In the genomic region with DNA sequence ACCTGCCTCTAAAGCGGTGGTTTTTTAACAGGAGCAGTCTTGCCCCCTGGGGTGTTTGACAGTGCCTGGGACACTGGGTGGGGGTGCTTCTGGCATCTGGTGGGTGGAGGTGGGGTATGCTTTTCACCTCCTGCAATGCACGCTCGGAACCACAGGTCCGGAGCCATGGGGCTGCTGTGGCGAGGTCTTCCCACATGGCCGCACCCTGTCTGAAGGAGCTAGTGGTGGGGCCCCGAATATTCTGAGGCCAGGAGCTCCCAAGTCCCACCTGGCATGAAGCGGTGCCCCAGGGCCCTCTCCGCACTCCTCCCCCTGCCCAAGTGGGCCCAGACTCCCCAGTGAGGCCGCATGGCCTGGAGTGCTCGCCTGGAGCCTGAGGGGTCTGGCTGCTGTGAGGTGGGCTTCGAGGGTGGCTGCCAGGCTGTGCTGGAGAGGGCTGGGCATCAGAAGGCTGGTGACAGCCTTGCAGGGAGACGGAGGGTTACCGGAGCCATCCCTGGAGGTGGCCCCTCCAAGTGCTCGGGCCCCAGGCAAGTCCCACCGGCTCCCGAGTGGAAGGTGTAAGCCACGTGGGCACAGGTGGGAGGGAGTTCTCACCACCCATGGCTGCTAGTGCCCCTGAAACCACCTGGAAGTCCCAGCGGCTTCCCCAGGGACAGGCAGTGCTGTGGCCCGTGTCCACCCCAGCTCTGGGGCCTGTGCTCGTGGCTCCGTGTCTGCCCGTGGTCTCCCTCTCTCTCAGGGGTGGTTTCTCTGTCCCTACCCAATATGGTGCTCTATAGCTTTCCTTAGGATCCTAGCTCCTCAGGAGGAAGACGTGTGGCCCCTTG, we compare ENCODE assay signal across 13 cellular contexts. TPM values are rescaled to one million over a fixed set of nuclear protein-coding genes. Genes with fewer than 3 reads are reported as not detected.
"Had no signal": no experiment of that assay in that cellular context is flagged by ENCODE, and none has a peak within 500 bp of the region (broad histone marks: within the 10 kb centered on the region; RNA-seq: fewer than 3 reads in every experiment).

No MANE protein-coding gene starts in this region.

- H3K36me3 Mint-ChIP-seq: activated CD8-positive, alpha-beta memory T cell treated with anti-CD3 and anti-CD28 coated beads, Interleukin-2, amount 10 ng/mL, durations not matched to agents 7 days and 5 days had no signal

- H3K4me1 ChIP-seq: foreskin keratinocyte, left lung had no signal

- FAIRE-seq: astrocyte, colon had no signal

- H3K27ac ChIP-seq: foreskin keratinocyte, left lung, thyroid gland had no signal

- H3K9me3 Mint-ChIP-seq: activated T-cell treated with anti-CD3 and anti-CD28 coated beads, Interleukin-2, amount 50 U/mL, for 24 hours; nephron progenitor cell had no signal

- H3K27me3 ChIP-seq: foreskin keratinocyte, thyroid gland had no signal

- ATAC-seq: foreskin keratinocyte had no signal

- H3K4me3 Mint-ChIP-seq: activated CD8-positive, alpha-beta memory T cell treated with anti-CD3 and anti-CD28 coated beads, Interleukin-2, amount 10 ng/mL, durations not matched to agents 7 days and 5 days; activated T-cell treated with anti-CD3 and anti-CD28 coated beads, Interleukin-2, amount 50 U/mL, for 24 hours; nephron progenitor cell had no signal

- H3K36me3 ChIP-seq: left lung, thyroid gland had no signal

- H3K27ac Mint-ChIP-seq: activated CD8-positive, alpha-beta memory T cell treated with anti-CD3 and anti-CD28 coated beads, Interleukin-2, amount 10 ng/mL, durations not matched to agents 7 days and 5 days; activated T-cell treated with anti-CD3 and anti-CD28 coated beads, Interleukin-2, amount 50 U/mL, for 24 hours; nephron progenitor cell had no signal

- H3K9me3 ChIP-seq: left lung, thyroid gland had no signal

- H3K4me3 ChIP-seq: left lung, thyroid gland had no signal

- DNase-seq: activated CD4-positive, alpha-beta T cell treated with anti-CD3 and anti-CD28 coated beads for 1 hour; activated CD4-positive, alpha-beta T cell treated with anti-CD3 and anti-CD28 coated beads, Interleukin-2, amount 50 U/mL, for 48 hours; activated CD8-positive, alpha-beta memory T cell treated with anti-CD3 and anti-CD28 coated beads, Interleukin-2, amount 10 ng/mL, durations not matched to agents 7 days and 5 days; activated effector memory CD4-positive, alpha-beta T cell treated with anti-CD3 and anti-CD28 coated beads, Interleukin-2, amount 50 U/mL, for 16 hours; activated T-cell treated with anti-CD3 and anti-CD28 coated beads, Interleukin-2, amount 50 U/mL, for 24 hours; foreskin keratinocyte; nephron progenitor cell; stimulated activated CD4-positive, alpha-beta T cell treated with anti-CD3 and anti-CD28 coated beads, Interleukin-15, amount 100 ng/mL, for 24 hours; stimulated activated CD4-positive, alpha-beta T cell treated with anti-CD3 and anti-CD28 coated beads, Interleukin-4, amount 100 ng/mL, for 24 hours; thyroid gland had no signal

RNA-seq across cellular contexts. Expression of gene GP1BB, which starts 52.4 kb away (rescaled TPM):
- total RNA-seq: activated CD8-positive, alpha-beta memory T cell treated with anti-CD3 and anti-CD28 coated beads, Interleukin-2, amount 10 ng/mL, durations not matched to agents 7 days and 5 days had no signal
